Comparison of ENCODE assay signal across 9 cellular contexts in the genomic region with DNA sequence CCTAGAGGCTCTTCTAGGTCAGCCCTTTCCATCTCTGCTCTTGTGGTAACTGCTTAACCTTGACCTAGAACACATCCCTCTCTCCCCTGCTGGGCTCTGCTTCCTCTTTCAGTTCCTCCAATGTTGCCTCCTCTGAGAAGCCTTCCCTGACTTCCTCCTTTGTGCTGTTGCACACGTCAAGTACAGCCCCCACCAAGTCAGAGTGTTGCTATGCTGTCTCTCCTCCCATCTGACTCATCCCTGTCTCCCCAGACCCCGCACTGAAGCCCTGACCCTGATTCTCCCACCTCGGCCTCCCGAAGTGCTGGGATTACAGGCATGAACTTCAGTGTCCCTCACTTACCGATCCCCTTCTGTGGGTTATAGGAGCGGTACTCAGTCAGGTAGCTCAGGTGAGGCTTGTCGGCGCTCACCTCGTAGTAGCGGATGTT. TPM values are rescaled to one million over a fixed set of nuclear protein-coding genes. Genes with fewer than 3 reads are reported as not detected.
A peak's percentile ranks its signal among the peaks of the same experiment; 100 is the strongest.
DNase-seq lines count a peak whose midpoint lies in the region; ATAC-seq and TF ChIP-seq lines count a peak whose summit lies in the region.
"Had no signal": no experiment of that assay in that cellular context is flagged by ENCODE, and none has a peak within 500 bp of the region (broad histone marks: within the 10 kb centered on the region; RNA-seq: fewer than 3 reads in every experiment).

No MANE protein-coding gene starts in this region.

- H3K27ac ChIP-seq in BLaER1 (peak overlapping the region; percentile 21; the same call in 1 of the 2 replicates), HL-60 (replicated peaks) (peak overlapping the region; percentile 55), testis (no peak overlapping the region), esophagus muscularis mucosa (replicated peaks in 1 of 4) (no peak overlapping the region)

- TF ChIP-seq CTCF in HL-60 (IDR thresholded peaks at IDR 0.05; ENCODE audit: insufficient read depth, low read length), result no peak
- no peak for TF ChIP-seq CTCF in testis (IDR thresholded peaks at IDR 0.05)
- TF ChIP-seq CTCF in esophagus muscularis mucosa (IDR thresholded peaks at IDR 0.05), result no peak

- peak overlapping the region; percentile 48 for H3K27ac Mint-ChIP-seq in central memory CD8-positive, alpha-beta T cell (ENCODE audit: low read depth)

- H3K4me1 ChIP-seq in BLaER1 (peaks cover 72% of the 10 kb centered on the region), testis (no peaks in the 10 kb centered on the region), esophagus muscularis mucosa (no peaks in the 10 kb centered on the region)

- H3K4me3 Mint-ChIP-seq in central memory CD8-positive, alpha-beta T cell, result no peak overlapping the region

- H3K9me3 Mint-ChIP-seq in central memory CD8-positive, alpha-beta T cell, result no peaks in the 10 kb centered on the region

- H4K20me1 ChIP-seq in BLaER1, result no peaks in the 10 kb centered on the region

- peaks cover 16% of the 10 kb centered on the region for H3K36me3 Mint-ChIP-seq in central memory CD8-positive, alpha-beta T cell (ENCODE audit: insufficient read depth)

- TF ChIP-seq POLR2A in testis (IDR thresholded peaks at IDR 0.05), result no peak
- TF ChIP-seq POLR2A in esophagus muscularis mucosa (IDR thresholded peaks at IDR 0.05; ENCODE audit: low read depth), result no peak

- peak; percentile 78 for ATAC-seq in GM19395 (IDR thresholded peaks at IDR 0.05; ENCODE audit: unreplicated experiment)
- peak; percentile 43 for ATAC-seq in central memory CD8-positive, alpha-beta T cell (replicated peaks; ENCODE audit: extremely low read depth, poor library complexity, severe bottlenecking)

- H3K4me3 ChIP-seq in BLaER1 (no peak overlapping the region), HL-60 (replicated peaks; ENCODE audit: insufficient read depth, low read length) (no peak overlapping the region), testis (no peak overlapping the region), H7 (ENCODE audit: insufficient read depth, low read depth, low read length) (no peak overlapping the region), esophagus muscularis mucosa (no peak overlapping the region)

- H3K36me3 ChIP-seq in BLaER1, result no peaks in the 10 kb centered on the region
- no peaks in the 10 kb centered on the region for H3K36me3 ChIP-seq in testis (ENCODE audit: low read depth, missing control alignments)
- peaks cover 34% of the 10 kb centered on the region for H3K36me3 ChIP-seq in H7 (replicated peaks; ENCODE audit: control insufficient read depth, insufficient read depth, low read length)
- H3K36me3 ChIP-seq in esophagus muscularis mucosa, result peaks cover 0 to 2% (median 0%) of the 10 kb centered on the region in 4 donors

- DNase-seq in HL-60 (ENCODE audit: low read depth in 1 of 2, low spot score in 1 of 2) (peak; percentile 88 to 91), testis (no peak), H7 (no peak), esophagus muscularis mucosa (ENCODE audit: extremely low spot score) (no peak), NCI-H226 (no peak)
- no peak for DNase-seq in central memory CD8-positive, alpha-beta T cell (ENCODE audit: low spot score in 2 of 2)
- DNase-seq: Calu3 had no signal

- 88% methylated on average over 10 of the region's 10 CpGs for WGBS in testis, 2 donors
- 92% methylated on average over 10 of the region's 10 CpGs for WGBS in esophagus muscularis mucosa

- H3K4me1 Mint-ChIP-seq in central memory CD8-positive, alpha-beta T cell, result no peaks in the 10 kb centered on the region

- H3K27me3 Mint-ChIP-seq in central memory CD8-positive, alpha-beta T cell, result no peaks in the 10 kb centered on the region

- H3K9me3 ChIP-seq in BLaER1, result no peaks in the 10 kb centered on the region
- H3K9me3 ChIP-seq in testis, result no peaks in the 10 kb centered on the region
- H3K9me3 ChIP-seq in esophagus muscularis mucosa, result no peaks in the 10 kb centered on the region

- TF ChIP-seq EP300 in esophagus muscularis mucosa (IDR thresholded peaks at IDR 0.05), result no peak

- intact Hi-C loops in testis (cut with DNase I; ENCODE audit: low total_unique reads), result no loop called here
- intact Hi-C loops in esophagus muscularis mucosa (cut with DNase I), result no loop called here

- peak overlapping the region; percentile 59 for H3K4me2 ChIP-seq in BLaER1

- H3K27me3 ChIP-seq in BLaER1 (no peaks in the 10 kb centered on the region), HL-60 (ENCODE audit: insufficient read depth, poor library complexity, severe bottlenecking) (no peaks in the 10 kb centered on the region), testis (no peaks in the 10 kb centered on the region), H7 (ENCODE audit: control insufficient read depth, insufficient read depth, low read length) (no peaks in the 10 kb centered on the region), esophagus muscularis mucosa (no peaks in the 10 kb centered on the region)

- H3K9ac ChIP-seq in BLaER1, result no peak overlapping the region

RNA-seq across cellular contexts. Expression of a gene that starts 10.4 kb away (rescaled TPM):
- 10 to 100 TPM; 19.6 to 21.3 TPM for total RNA-seq in testis
- 17.3 TPM for polyA plus RNA-seq in testis (ENCODE audit: insufficient read depth, low read depth, low replicate concordance)
- 3.7 and 3.8 TPM in 2 replicates for total RNA-seq in H7 (2014; rRNA removed; shearing (Covaris generic))
- total RNA-seq in esophagus muscularis mucosa, result 10 to 100 TPM in 2 of 4 donors, 1 to 10 TPM in 2; 6.1 to 14.9 (median 11.2) TPM

Comparison
In these comparisons a context has a peak if more than half of its experiments do, and no peak if none do; other contexts are left out.
1. H3K27ac ChIP-seq: peak in BLaER1 (single experiment) and HL-60 (single experiment); none in testis (0 of 2) and esophagus muscularis mucosa (0 of 4).
2. DNase-seq: peak in HL-60 (2 of 2); none in central memory CD8-positive, alpha-beta T cell (0 of 2), testis (single experiment), H7 (single experiment), esophagus muscularis mucosa (single experiment) and NCI-H226 (single experiment).